1 cellular context compared by ENCODE assay signal in genomic region chr5:149322518-149322917, GRCh38.
TF ChIP-seq lines count a peak whose summit lies in the region.

No MANE protein-coding gene starts in this region.

TF ChIP-seq in endothelial cell of umbilical vein, 7 proteins besides CTCF, POLR2A, EP300 and RAD21 (continued from another document):
- TF ChIP-seq, protein P1, sequence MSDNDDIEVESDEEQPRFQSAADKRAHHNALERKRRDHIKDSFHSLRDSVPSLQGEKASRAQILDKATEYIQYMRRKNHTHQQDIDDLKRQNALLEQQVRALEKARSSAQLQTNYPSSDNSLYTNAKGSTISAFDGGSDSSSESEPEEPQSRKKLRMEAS (IDR thresholded peaks at IDR 0.05; ENCODE audit: insufficient read depth, insufficient read length) = no peak
- TF ChIP-seq MYC (IDR thresholded peaks at IDR 0.05; ENCODE audit: low read depth, low read length) (no peak), JUN (IDR thresholded peaks at IDR 0.05; ENCODE audit: borderline replicate concordance, insufficient read depth, insufficient read length, low read depth) (no peak), FOS (IDR thresholded peaks at IDR 0.05; ENCODE audit: borderline replicate concordance, insufficient read depth, low read length) (no peak), EZH2 (IDR thresholded peaks at IDR 0.05; ENCODE audit: borderline replicate concordance, low read depth, low read length, severe bottlenecking) (no peak)
